Comparison of ENCODE assay signal across 17 cellular contexts in genomic region chr3:127780536-127781400, GRCh38. TPM values are rescaled to one million over a fixed set of nuclear protein-coding genes. Genes with fewer than 3 reads are reported as not detected.
DNase-seq lines count a peak whose midpoint lies in the region; ATAC-seq and TF ChIP-seq lines count a peak whose summit lies in the region.
"Had no signal": no experiment of that assay in that cellular context is flagged by ENCODE, and none has a peak within 500 bp of the region (broad histone marks: within the 10 kb centered on the region; RNA-seq: fewer than 3 reads in every experiment).

No MANE protein-coding gene starts in this region.

- H3K36me3 ChIP-seq in OCI-LY3 (replicated peaks; ENCODE audit: low read depth, low read length): peaks cover 62% of the 10 kb centered on the region
- peaks cover 3 to 6% (median 4%) of the 10 kb centered on the region in 3 donors for H3K36me3 ChIP-seq in skeletal muscle tissue (ENCODE audit: control insufficient read depth in 3 of 3, insufficient read depth in 3 of 3, low read length in 3 of 3)
- H3K36me3 ChIP-seq: ovary had no signal

- DNase-seq in CD14-positive monocyte (ENCODE audit: low spot score) (no peak), fibroblast of gingiva (ENCODE audit: low read depth) (peak; percentile 65), amniotic stem cell (lab: John Stamatoyannopoulos, UW) (no peak), NCI-H524 treated with DMSO at 0.1 percent for 48 hours (lab: John Stamatoyannopoulos, UW) (no peak)
- DNase-seq: activated CD8-positive, alpha-beta memory T cell treated with anti-CD3 and anti-CD28 coated beads for 24 hours; Karpas-422; NCI-H748 treated with DMSO at 0.1 percent for 48 hours; ovary; stimulated activated CD4-positive, alpha-beta T cell treated with anti-CD3 and anti-CD28 coated beads, Interleukin-1b, Interleukin-23, amount 100 ng/mL, for 48 hours; stimulated activated CD8-positive, alpha-beta memory T cell treated with anti-CD3 and anti-CD28 coated beads, Interleukin-4, amount 100 ng/mL, for 48 hours had no signal

- intact Hi-C loops in CD14-positive monocyte (cut with micrococcal nuclease): no loop called here

- no peak overlapping the region for H3K9ac ChIP-seq in OCI-LY3 (ENCODE audit: low read length)
- no peak overlapping the region for H3K9ac ChIP-seq in skeletal muscle tissue (ENCODE audit: low read depth in 1 of 3, low read length in 3 of 3)

- peaks cover 63% of the 10 kb centered on the region for H3K79me2 ChIP-seq in OCI-LY3 (ENCODE audit: low read length)

- H3K4me1 ChIP-seq in OCI-LY3 (ENCODE audit: low read length) (peaks cover 65% of the 10 kb centered on the region), skeletal muscle tissue (ENCODE audit: control insufficient read depth in 3 of 3, insufficient read depth in 3 of 3, low read length in 3 of 3) (peaks cover 63 to 80% (median 77%) of the 10 kb centered on the region in 3 donors)

- H3K27ac ChIP-seq in OCI-LY3 (ENCODE audit: low read length) (peak overlapping the region; percentile 68), skeletal muscle tissue (ENCODE audit: low read depth, low read length) (peak overlapping the region; percentile 86)
- H3K27ac ChIP-seq: ovary had no signal

- no peak overlapping the region for H3K4me2 ChIP-seq in OCI-LY3 (ENCODE audit: low read length)

- H3K4me3 Mint-ChIP-seq in CD14-positive monocyte: no peak overlapping the region
- H3K4me3 Mint-ChIP-seq: CD4-positive, CD25-positive, alpha-beta regulatory T cell; central memory CD8-positive, alpha-beta T cell; mesothelial cell of epicardium had no signal

- H3K27me3 Mint-ChIP-seq in CD14-positive monocyte (ENCODE audit: low read depth in 3 of 3): peaks cover 0 to 4% (median 4%) of the 10 kb centered on the region in 3 donors

- H3K9me3 ChIP-seq in OCI-LY3 (ENCODE audit: insufficient read depth, low read length) (peaks cover 12% of the 10 kb centered on the region), skeletal muscle tissue (ENCODE audit: control insufficient read depth in 3 of 3, low read length in 3 of 3) (peaks cover 0 to 3% (median 0%) of the 10 kb centered on the region in 3 donors)
- H3K9me3 ChIP-seq: ovary had no signal

- peak overlapping the region in 4 of 7 donors; percentile 0 to 72 (median 28) for H3K27ac Mint-ChIP-seq in CD14-positive monocyte
- H3K27ac Mint-ChIP-seq: CD4-positive, CD25-positive, alpha-beta regulatory T cell had no signal

- H4K20me1 ChIP-seq in OCI-LY3 (ENCODE audit: insufficient read depth, low read length): no peaks in the 10 kb centered on the region

- H2AFZ ChIP-seq in OCI-LY3 (ENCODE audit: low read depth, low read length): no peak overlapping the region

- no peak overlapping the region for H3K4me3 ChIP-seq in OCI-LY3 (ENCODE audit: low read length)
- H3K4me3 ChIP-seq in skeletal muscle tissue (ENCODE audit: low read length in 3 of 3): no peak overlapping the region
- H3K4me3 ChIP-seq: ovary had no signal

- H3K9me3 Mint-ChIP-seq in CD14-positive monocyte: peaks cover 0 to 4% (median 0%) of the 10 kb centered on the region in 7 donors
- H3K9me3 Mint-ChIP-seq: central memory CD8-positive, alpha-beta T cell had no signal

- H3K36me3 Mint-ChIP-seq in CD14-positive monocyte: peaks cover 3 to 5% of the 10 kb centered on the region in 2 donors
- H3K36me3 Mint-ChIP-seq: CD4-positive, CD25-positive, alpha-beta regulatory T cell had no signal

- ATAC-seq in GM19395 (IDR thresholded peaks at IDR 0.05; ENCODE audit: unreplicated experiment) (no peak), GM19351 (IDR thresholded peaks at IDR 0.05; ENCODE audit: unreplicated experiment) (no peak)

- H3K4me1 Mint-ChIP-seq in CD14-positive monocyte: peaks cover 56% of the 10 kb centered on the region
- H3K4me1 Mint-ChIP-seq: CD4-positive, CD25-positive, alpha-beta regulatory T cell; central memory CD8-positive, alpha-beta T cell had no signal

- H3K27me3 ChIP-seq in OCI-LY3 (ENCODE audit: low read depth, low read length) (no peaks in the 10 kb centered on the region), skeletal muscle tissue (ENCODE audit: control insufficient read depth in 3 of 3, insufficient read depth in 3 of 3, low read length in 3 of 3) (no peaks in the 10 kb centered on the region)
- H3K27me3 ChIP-seq: ovary had no signal

- no peak for TF ChIP-seq CTCF in CD14-positive monocyte (IDR thresholded peaks at IDR 0.05)
- no peak for TF ChIP-seq CTCF in OCI-LY3 (IDR thresholded peaks at IDR 0.05; ENCODE audit: low read depth, low read length)

RNA-seq across cellular contexts. Expression of gene MGLL, which starts 41.5 kb away (rescaled TPM):
- polyA plus RNA-seq in CD14-positive monocyte: 1 to 10 TPM; 4.4 to 10.0 TPM
- total RNA-seq in skeletal muscle tissue: 12.5 TPM
